Comparison of ENCODE assay signal across 16 cellular contexts in the genomic region with DNA sequence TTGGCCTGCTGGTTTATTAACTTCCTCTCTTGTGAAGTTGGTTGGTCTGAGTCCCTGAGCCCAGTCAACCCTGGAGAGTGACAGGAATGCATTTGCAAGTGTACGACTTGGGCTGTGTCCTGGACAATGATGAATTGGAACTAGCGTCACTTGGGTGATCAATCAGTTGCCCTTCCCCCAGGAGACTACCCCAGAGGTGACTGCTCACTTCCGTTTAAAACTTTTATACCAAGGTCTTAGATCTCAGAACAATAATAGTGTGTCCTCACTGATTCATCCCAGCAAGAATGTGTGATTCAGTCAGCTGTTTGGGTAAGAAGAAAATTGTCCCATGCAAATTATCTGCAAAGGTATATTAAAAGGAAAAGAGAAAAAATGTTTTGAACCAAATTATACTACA.
DNase-seq lines count a peak whose midpoint lies in the region; ATAC-seq and TF ChIP-seq lines count a peak whose summit lies in the region.
"Had no signal": no experiment of that assay in that cellular context is flagged by ENCODE, and none has a peak within 500 bp of the region (broad histone marks: within the 10 kb centered on the region; RNA-seq: fewer than 3 reads in every experiment).

No MANE protein-coding gene starts in this region.

- H3K4me1 Mint-ChIP-seq in effector memory CD8-positive, alpha-beta T cell (ENCODE audit: low read depth in 2 of 2): no peaks in the 10 kb centered on the region

- CTCF ChIA-PET in Panc1 (lab: Charles Lee): no interaction called here

- no peaks in the 10 kb centered on the region for H3K9me3 Mint-ChIP-seq in effector memory CD8-positive, alpha-beta T cell

- H3K27ac ChIP-seq in Panc1 (ENCODE audit: low read length) (no peak overlapping the region), epithelial cell of prostate (peak overlapping the region; percentile 87)
- H3K27ac ChIP-seq: gastroesophageal sphincter, prostate gland, transverse colon had no signal

- no peaks in the 10 kb centered on the region for H3K9me3 ChIP-seq in Panc1 (ENCODE audit: control insufficient read depth, insufficient read depth, low read depth, low read length)
- H3K9me3 ChIP-seq: gastroesophageal sphincter, prostate gland, transverse colon had no signal

- no peaks in the 10 kb centered on the region for H3K36me3 Mint-ChIP-seq in effector memory CD8-positive, alpha-beta T cell (ENCODE audit: insufficient read depth)
- H3K36me3 Mint-ChIP-seq: CD14-positive monocyte had no signal

- peaks cover 5 to 12% of the 10 kb centered on the region in 2 donors for H3K27me3 Mint-ChIP-seq in effector memory CD8-positive, alpha-beta T cell

- ATAC-seq in Panc1: no peak
- ATAC-seq in effector memory CD8-positive, alpha-beta T cell (replicated peaks): no peak
- no peak for ATAC-seq in GM21529 (IDR thresholded peaks at IDR 0.05; ENCODE audit: unreplicated experiment)
- ATAC-seq: gastroesophageal sphincter had no signal

- no peak overlapping the region for H3K4me3 Mint-ChIP-seq in effector memory CD8-positive, alpha-beta T cell

- POLR2A ChIA-PET in Panc1 (lab: Charles Lee): no interaction called here

- H3K4me1 ChIP-seq in Panc1 (ENCODE audit: control insufficient read depth, insufficient read depth, low read length): no peaks in the 10 kb centered on the region
- H3K4me1 ChIP-seq: gastroesophageal sphincter, prostate gland, transverse colon had no signal

- H3K27me3 ChIP-seq in Panc1 (ENCODE audit: control insufficient read depth, insufficient read depth, low read length): no peaks in the 10 kb centered on the region
- H3K27me3 ChIP-seq: gastroesophageal sphincter, transverse colon had no signal

- intact Hi-C loops in Panc1 (cut with micrococcal nuclease; ENCODE audit: unreplicated experiment): no loop called here

- no peak overlapping the region for H3K4me3 ChIP-seq in Panc1 (ENCODE audit: low read depth in 2 of 2, low read length in 2 of 2)
- H3K4me3 ChIP-seq: gastroesophageal sphincter, K562, prostate gland, transverse colon had no signal

- in situ Hi-C loops in Panc1 (cut with HindIII; ENCODE audit: low pct_unique_long_range_greater_than_20kb, low sequenced_read_pairs): no loop called here

- no peak overlapping the region for H3K27ac Mint-ChIP-seq in effector memory CD8-positive, alpha-beta T cell
- H3K27ac Mint-ChIP-seq: CD14-positive monocyte had no signal

- no TSS peak for BruUV-seq in Panc1 (replicated peaks; lab: Mats Ljungman, UMichigan)

- no peaks in the 10 kb centered on the region for H3K36me3 ChIP-seq in Panc1 (ENCODE audit: control insufficient read depth, insufficient read depth, low read length)
- H3K36me3 ChIP-seq: gastroesophageal sphincter, prostate gland, transverse colon had no signal

- TF ChIP-seq CTCF in Panc1 (IDR thresholded peaks at IDR 0.05): no peak

- DNase-seq in EL (peak; percentile 82), Panc1 (ENCODE audit: low read depth, low spot score) (peak; percentile 8), epithelial cell of prostate (ENCODE audit: low read depth, low spot score) (peak; percentile 39), non-pigmented ciliary epithelial cell (ENCODE audit: low read depth) (peak; percentile 60), COR-L47 (lab: John Stamatoyannopoulos, UW) (no peak), HT-29 (ENCODE audit: low spot score) (no peak)
- DNase-seq in effector memory CD8-positive, alpha-beta T cell: no peak
- DNase-seq: NCI-H1436 treated with DMSO at 0.1 percent for 48 hours, NCI-H510A treated with DMSO at 0.1 percent for 48 hours, T-helper 2 cell had no signal

Comparison
In these comparisons a context has a peak if more than half of its experiments do, and no peak if none do; other contexts are left out.
1. DNase-seq: peak in EL (single experiment), Panc1 (single experiment), epithelial cell of prostate (single experiment) and non-pigmented ciliary epithelial cell (single experiment); none in effector memory CD8-positive, alpha-beta T cell (0 of 3), COR-L47 (single experiment) and HT-29 (single experiment).